Comparison of ENCODE assay signal across 27 cellular contexts in genomic region chr2:34734042-34734441, GRCh38.
A peak's percentile ranks its signal among the peaks of the same experiment; 100 is the strongest.
DNase-seq lines count a peak whose midpoint lies in the region; ATAC-seq, FAIRE-seq and TF ChIP-seq lines count a peak whose summit lies in the region.
"Had no signal": no experiment of that assay in that cellular context is flagged by ENCODE, and none has a peak within 500 bp of the region (broad histone marks: within the 10 kb centered on the region; RNA-seq: fewer than 3 reads in every experiment).

No MANE protein-coding gene starts in this region.

- TF ChIP-seq CTCF in GM12878 (IDR thresholded peaks at IDR 0.05 in 2 of 3, conservative IDR thresholded peaks at IDR 0.05 in 1 of 3; ENCODE audit: control insufficient read depth in 2 of 3, extremely low read depth in 1 of 3, insufficient read depth in 1 of 3, low read depth in 3 of 3, low read length in 3 of 3) (no peak), foreskin keratinocyte (conservative IDR thresholded peaks at IDR 0.05) (no peak), lower lobe of right lung (IDR thresholded peaks at IDR 0.05) (no peak)

- WGBS in GM12878 (ENCODE audit: insufficient coverage, insufficient replicate concordance, low lambda C conversion rate, missing lambda C conversion rate) = 0% methylated on average over 1 of the region's 1 CpG

- RAD21 ChIA-PET in GM12878 (lab: Charles Lee; ENCODE audit: unreplicated experiment) = interaction anchor here (0.7 to 1.6 kb wide), 6 partner anchors 65 to 721 kb away, joined by 3 to 4 read pairs (median 3); no protein-coding TSS in a partner anchor

- H3K4me3 ChIP-seq in GM12878 (no peak overlapping the region), lower lobe of right lung (no peak overlapping the region)
- H3K4me3 ChIP-seq: BLaER1 treated with 17β-estradiol and CSF1 and Interleukin-3, amounts not matched to agents 10 nM and 100 nM; MG63 had no signal

- FAIRE-seq in GM12878 (lab: Jason Lieb, UNC) = no peak
- FAIRE-seq: A204.1 had no signal

- no peaks in the 10 kb centered on the region for H3K79me2 ChIP-seq in GM12878 (ENCODE audit: control insufficient read depth, insufficient read depth, low read length)

- no peak for TF ChIP-seq RAD21 in GM12878 (IDR thresholded peaks at IDR 0.05; ENCODE audit: insufficient read depth, low read depth, low read length)

- H3K36me3 ChIP-seq in GM12878 (ENCODE audit: control insufficient read depth in 2 of 2, insufficient read depth in 2 of 2, low read length in 1 of 2) = no peaks in the 10 kb centered on the region
- no peaks in the 10 kb centered on the region for H3K36me3 ChIP-seq in lower lobe of right lung
- H3K36me3 ChIP-seq: BLaER1 treated with 17β-estradiol and CSF1 and Interleukin-3, amounts not matched to agents 10 nM and 100 nM; MG63 had no signal

- POLR2A ChIA-PET in GM12878 (lab: Charles Lee) = no interaction called here

- no peaks in the 10 kb centered on the region for H4K20me1 ChIP-seq in GM12878 (ENCODE audit: control insufficient read depth, insufficient read depth)
- H4K20me1 ChIP-seq: BLaER1 treated with 17β-estradiol and CSF1 and Interleukin-3, amounts not matched to agents 10 nM and 100 nM had no signal

- CTCF ChIA-PET in GM12878 (lab: Yijun Ruan, JAX) = interaction anchor here (1.0 to 1.4 kb wide), 5 partner anchors 7 to 638 kb away, joined by 3 to 7 read pairs (median 5); no protein-coding TSS in a partner anchor

- no peak overlapping the region for H3K9ac ChIP-seq in GM12878 (ENCODE audit: control insufficient read depth, insufficient read depth, low read length)
- H3K9ac ChIP-seq: BLaER1 treated with 17β-estradiol and CSF1 and Interleukin-3, amounts not matched to agents 10 nM and 100 nM had no signal

- BruUV-seq in GM12878 (replicated peaks; lab: Mats Ljungman, UMichigan) = no TSS peak

- SMC1A ChIA-PET in GM12878 (lab: Charles Lee; ENCODE audit: uncharacterized antibody, unreplicated experiment) = interaction anchor here (0.7 to 2.1 kb wide), 10 partner anchors 12 to 165 kb away, joined by 3 to 6 read pairs (median 4); no protein-coding TSS in a partner anchor

- no peak overlapping the region for H2AFZ ChIP-seq in GM12878 (ENCODE audit: control insufficient read depth, low read depth, low read length)

- H3K27ac ChIP-seq in GM12878 (ENCODE audit: control insufficient read depth, insufficient read depth) (no peak overlapping the region), foreskin keratinocyte (no peak overlapping the region), lower lobe of right lung (no peak overlapping the region)
- H3K27ac ChIP-seq: BLaER1 treated with 17β-estradiol and CSF1 and Interleukin-3, amounts not matched to agents 10 nM and 100 nM; RWPE1 had no signal

- intact Hi-C loops in GM12878 (cut with micrococcal nuclease; ENCODE audit: unreplicated experiment) (loop anchor here (1.0 to 10.0 kb wide), 2 partner anchors 57 to 469 kb away; no protein-coding TSS in a partner anchor), lower lobe of right lung (cut with DNase I) (no loop called here)

- no peaks in the 10 kb centered on the region for H3K27me3 ChIP-seq in GM12878 (replicated peaks in 1 of 2; ENCODE audit: control insufficient read depth in 2 of 2, insufficient read depth in 2 of 2, low read length in 1 of 2)
- H3K27me3 ChIP-seq in foreskin keratinocyte = no peaks in the 10 kb centered on the region
- H3K27me3 ChIP-seq in lower lobe of right lung (ENCODE audit: low read depth) = no peaks in the 10 kb centered on the region
- H3K27me3 ChIP-seq: BLaER1 treated with 17β-estradiol and CSF1 and Interleukin-3, amounts not matched to agents 10 nM and 100 nM; MG63 had no signal

- in situ Hi-C loops in GM12878 (cut with MboI) (no loop called here), ACHN (cut with HindIII; ENCODE audit: low pct_ligation_motif_present, low pct_unique_long_range_greater_than_20kb, low sequenced_read_pairs) (no loop called here)

- H3K4me2 ChIP-seq in GM12878 (ENCODE audit: control insufficient read depth, insufficient read depth) = no peak overlapping the region
- H3K4me2 ChIP-seq: BLaER1 treated with 17β-estradiol and CSF1 and Interleukin-3, amounts not matched to agents 10 nM and 100 nM had no signal

- H3K4me1 ChIP-seq in GM12878 (ENCODE audit: control insufficient read depth, insufficient read depth, low read length) (no peaks in the 10 kb centered on the region), foreskin keratinocyte (no peaks in the 10 kb centered on the region), lower lobe of right lung (no peaks in the 10 kb centered on the region)
- H3K4me1 ChIP-seq: BLaER1 treated with 17β-estradiol and CSF1 and Interleukin-3, amounts not matched to agents 10 nM and 100 nM had no signal

- peak; percentile 58 for ATAC-seq in GM18907 (IDR thresholded peaks at IDR 0.05; ENCODE audit: unreplicated experiment)
- ATAC-seq in HG02981 (IDR thresholded peaks at IDR 0.05; ENCODE audit: unreplicated experiment) = peak; percentile 56
- ATAC-seq in GM12878 = peak; percentile 69
- ATAC-seq in foreskin keratinocyte = no peak
- ATAC-seq in lower lobe of right lung = no peak
- ATAC-seq: HCT116 had no signal

- no peak for TF ChIP-seq EP300 in GM12878 (IDR thresholded peaks at IDR 0.05; ENCODE audit: borderline replicate concordance in 1 of 2, control insufficient read depth in 1 of 2, low read depth in 2 of 2, low read length in 2 of 2)

- TF ChIP-seq POLR2A in GM12878 (IDR thresholded peaks at IDR 0.05; ENCODE audit: low read depth, low read length) = no peak

- no peaks in the 10 kb centered on the region for H3K9me3 ChIP-seq in GM12878 (replicated peaks; ENCODE audit: control insufficient read depth, insufficient read depth, low read length)
- H3K9me3 ChIP-seq in lower lobe of right lung = no peaks in the 10 kb centered on the region
- H3K9me3 ChIP-seq: BLaER1 treated with 17β-estradiol and CSF1 and Interleukin-3, amounts not matched to agents 10 nM and 100 nM; MG63 had no signal

- DNase-seq in GM12878 (ENCODE audit: low read depth, low spot score) = no peak
- no peak for DNase-seq in foreskin keratinocyte
- DNase-seq in NAMALWA (ENCODE audit: low spot score) = no peak
- no peak for DNase-seq in lower lobe of right lung
- DNase-seq in ACHN = no peak
- DNase-seq: AML-193; CD4-positive, alpha-beta T cell; GOT3; IMR-90; KG1; MG63; NCI-H1048; NCI-H1417 treated with DMSO at 0.1 percent for 48 hours; NCI-H1694 treated with DMSO at 0.1 percent for 48 hours; NCI-H2081 treated with DMSO at 0.1 percent for 48 hours; NCI-H2171; NCI-H226; NCI-H510A; NCI-H69; SHP77; T-helper 1 cell had no signal

TF ChIP-seq in GM12878, 131 proteins besides CTCF, POLR2A, EP300 and RAD21 (continues in another document):
- no peak for TF ChIP-seq CEBPB (IDR thresholded peaks at IDR 0.05; ENCODE audit: borderline replicate concordance in 1 of 2, low read depth in 2 of 2, low read length in 2 of 2)
- TF ChIP-seq RAD51 (IDR thresholded peaks at IDR 0.05) = no peak
- TF ChIP-seq SMAD5 (IDR thresholded peaks at IDR 0.05; ENCODE audit: low read depth) = no peak
- no peak for TF ChIP-seq NR2C1 (IDR thresholded peaks at IDR 0.05)
- no peak for TF ChIP-seq NR2C2 (IDR thresholded peaks at IDR 0.05; ENCODE audit: borderline replicate concordance, control insufficient read depth, insufficient read length, low read depth)
- no peak for TF ChIP-seq KAT2A (conservative IDR thresholded peaks at IDR 0.05; ENCODE audit: control insufficient read depth, low read depth, low read length)
- no peak for TF ChIP-seq CBFB (IDR thresholded peaks at IDR 0.05; ENCODE audit: low read depth)
- no peak for TF ChIP-seq CBX3 (IDR thresholded peaks at IDR 0.05; ENCODE audit: borderline replicate concordance, low read depth)
- no peak for TF ChIP-seq RELB (IDR thresholded peaks at IDR 0.05; ENCODE audit: low read depth)
- no peak for TF ChIP-seq ZSCAN29 (IDR thresholded peaks at IDR 0.05)
- TF ChIP-seq BCL11A (IDR thresholded peaks at IDR 0.05; ENCODE audit: low read depth, low read length) = no peak
- no peak for TF ChIP-seq ZBTB4 (CRISPR knock-in tag; IDR thresholded peaks at IDR 0.05)
- TF ChIP-seq ZNF207 (IDR thresholded peaks at IDR 0.05; ENCODE audit: borderline replicate concordance) = no peak
- TF ChIP-seq STAT1 (conservative IDR thresholded peaks at IDR 0.05) = no peak
- no peak for TF ChIP-seq NRF1 (conservative IDR thresholded peaks at IDR 0.05; ENCODE audit: low read depth, low read length)

Comparison
In these comparisons a context has a peak if more than half of its experiments do, and no peak if none do; other contexts are left out.
1. ATAC-seq: peak in GM18907 (single experiment), HG02981 (single experiment) and GM12878 (single experiment); none in foreskin keratinocyte (single experiment) and lower lobe of right lung (0 of 2).